ENCODE assay signal across 9 cellular contexts in the genomic region with DNA sequence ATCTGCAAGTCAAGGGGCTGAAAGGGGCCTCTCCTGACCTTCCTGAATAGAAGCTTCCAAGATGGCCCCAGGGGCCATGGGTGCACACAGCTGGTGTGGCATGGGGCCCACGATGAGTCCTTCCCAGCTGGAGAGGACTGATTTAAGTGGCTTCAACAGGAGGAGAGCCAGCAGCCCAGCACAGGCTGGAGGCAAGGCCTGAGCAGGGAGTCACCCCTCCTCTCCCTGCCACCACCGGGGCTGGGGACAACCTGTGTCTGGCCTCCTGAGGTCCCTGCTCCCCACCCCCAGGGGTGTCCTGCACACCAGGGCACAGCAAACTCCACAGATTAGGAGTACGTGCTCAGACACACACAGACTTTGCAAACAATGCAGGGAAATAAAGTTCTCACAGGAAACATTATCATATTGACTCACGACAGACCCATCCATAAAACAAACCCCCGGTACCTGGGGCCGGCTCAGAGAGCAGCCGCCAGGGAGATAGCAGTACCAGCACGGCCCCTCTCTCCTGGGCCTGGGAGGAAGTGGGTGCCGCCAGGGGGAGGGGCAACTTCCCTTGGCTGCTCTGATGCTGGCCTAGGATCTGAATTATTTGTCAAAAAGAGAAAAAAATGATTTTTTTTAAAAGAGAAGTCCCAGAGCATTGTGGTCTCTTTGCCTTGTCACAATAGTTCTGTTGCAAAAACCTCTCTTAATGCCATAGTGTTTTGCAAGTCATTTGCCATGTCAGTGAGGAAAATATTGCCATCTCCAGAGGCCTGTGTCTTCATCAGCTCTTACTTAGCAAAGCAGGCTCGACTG. TPM values are rescaled to one million over a fixed set of nuclear protein-coding genes. Genes with fewer than 3 reads are reported as not detected.
DNase-seq lines count a peak whose midpoint lies in the region; ATAC-seq and TF ChIP-seq lines count a peak whose summit lies in the region.
"Had no signal": no experiment of that assay in that cellular context is flagged by ENCODE, and none has a peak within 500 bp of the region (broad histone marks: within the 10 kb centered on the region; RNA-seq: fewer than 3 reads in every experiment).

No MANE protein-coding gene starts in this region.

- POLR2A ChIA-PET in CD4-positive, alpha-beta T cell (lab: Charles Lee), result no interaction called here

- no peaks in the 10 kb centered on the region for H3K9me3 ChIP-seq in CD4-positive, alpha-beta T cell (ENCODE audit: control insufficient read depth, low read length)
- no peaks in the 10 kb centered on the region for H3K9me3 ChIP-seq in mucosa of rectum (ENCODE audit: control insufficient read depth in 2 of 2, low read length in 2 of 2)

- ATAC-seq in CD4-positive, alpha-beta T cell (ENCODE audit: poor library complexity), result peak; percentile 71
- ATAC-seq in HG03280 (IDR thresholded peaks at IDR 0.05; ENCODE audit: unreplicated experiment) (no peak), HG03565 (IDR thresholded peaks at IDR 0.05; ENCODE audit: unreplicated experiment) (no peak)

- peak overlapping the region; percentile 69 for H3K27ac Mint-ChIP-seq in CD4-positive, alpha-beta T cell

- peak overlapping the region in 1 of 2 donors; percentile 14 for H3K9ac ChIP-seq in mucosa of rectum (ENCODE audit: low read depth in 1 of 2, low read length in 2 of 2)

- H3K36me3 Mint-ChIP-seq in CD4-positive, alpha-beta T cell (ENCODE audit: low read depth), result no peaks in the 10 kb centered on the region

- H3K4me1 ChIP-seq in mucosa of rectum (ENCODE audit: control insufficient read depth in 2 of 2, insufficient read depth in 2 of 2, low read length in 2 of 2), result peaks cover 39 to 43% of the 10 kb centered on the region in 2 donors

- H3K4me3 Mint-ChIP-seq in CD4-positive, alpha-beta T cell, result peak overlapping the region; percentile 72

- H3K9me3 Mint-ChIP-seq in CD4-positive, alpha-beta T cell, result no peaks in the 10 kb centered on the region

- H3K27me3 Mint-ChIP-seq in CD4-positive, alpha-beta T cell, result no peaks in the 10 kb centered on the region

- CTCF ChIA-PET in CD4-positive, alpha-beta T cell (lab: Charles Lee), result no interaction called here

- H3K27ac ChIP-seq in CD4-positive, alpha-beta T cell (ENCODE audit: low read depth, low read length), result no peak overlapping the region
- peak overlapping the region; percentile 76 to 81 for H3K27ac ChIP-seq in mucosa of rectum (ENCODE audit: low read depth in 2 of 2, low read length in 2 of 2)

- intact Hi-C loops in CD4-positive, alpha-beta T cell (cut with DNase I, micrococcal nuclease), result no loop called here

- peak in 2 of 10 experiments; percentile 27 for DNase-seq in CD4-positive, alpha-beta T cell
- DNase-seq in NOMO-1 (lab: John Stamatoyannopoulos, UW; ENCODE audit: unreplicated experiment in 2 of 2) (peak; percentile 74 to 85), amniotic epithelial cell (ENCODE audit: low read depth) (peak; percentile 18), UCSD-AML1 (lab: John Stamatoyannopoulos, UW; ENCODE audit: unreplicated experiment) (no peak), GM10266 (ENCODE audit: extremely low spot score) (no peak)
- DNase-seq: NCI-H446 had no signal

- no peak for TF ChIP-seq CTCF in CD4-positive, alpha-beta T cell (IDR thresholded peaks at IDR 0.05)
- no peak for TF ChIP-seq CTCF in GM10266 (IDR thresholded peaks at IDR 0.05; ENCODE audit: control insufficient read depth, insufficient read depth, low read depth, missing control alignments)

- H3K4me1 Mint-ChIP-seq in CD4-positive, alpha-beta T cell (ENCODE audit: low read depth), result peaks cover 18% of the 10 kb centered on the region

- no peaks in the 10 kb centered on the region for H3K36me3 ChIP-seq in mucosa of rectum (ENCODE audit: control insufficient read depth in 2 of 2, insufficient read depth in 2 of 2, low read length in 2 of 2)

- no peak overlapping the region for H3K4me3 ChIP-seq in mucosa of rectum (ENCODE audit: low read length in 2 of 2)

- no peaks in the 10 kb centered on the region for H3K27me3 ChIP-seq in CD4-positive, alpha-beta T cell (ENCODE audit: control insufficient read depth, insufficient read depth, low read length)
- H3K27me3 ChIP-seq in mucosa of rectum (ENCODE audit: control insufficient read depth in 2 of 2, insufficient read depth in 2 of 2, low read length in 2 of 2), result peaks cover 0 to 2% of the 10 kb centered on the region in 2 donors

RNA-seq across cellular contexts. Expression of a gene that starts 21.9 kb away (rescaled TPM):
- 1 to 10 TPM; 8.0 to 8.2 TPM for total RNA-seq in CD4-positive, alpha-beta T cell

Comparison
In these comparisons a context has a peak if more than half of its experiments do, and no peak if none do; other contexts are left out.
1. DNase-seq: peak in NOMO-1 (2 of 2) and amniotic epithelial cell (single experiment); none in UCSD-AML1 (single experiment) and GM10266 (single experiment).